In genomic region chr13:31538067-31539042, GRCh38 we compare ENCODE assay signal across 9 cellular contexts.
DNase-seq lines count a peak whose midpoint lies in the region; ATAC-seq and TF ChIP-seq lines count a peak whose summit lies in the region.
"Had no signal": no experiment of that assay in that cellular context is flagged by ENCODE, and none has a peak within 500 bp of the region (broad histone marks: within the 10 kb centered on the region; RNA-seq: fewer than 3 reads in every experiment).

No MANE protein-coding gene starts in this region.

- H3K9ac ChIP-seq in colonic mucosa (ENCODE audit: low read depth in 2 of 2, low read length in 2 of 2) (no peak overlapping the region), neural progenitor cell (no peak overlapping the region)

- H3F3A ChIP-seq in neural progenitor cell (ENCODE audit: low read depth) = no peaks in the 10 kb centered on the region

- H3K4me2 ChIP-seq in neural progenitor cell = no peak overlapping the region

- H3K27ac Mint-ChIP-seq in neural progenitor cell = no peak overlapping the region

- H3K4me1 Mint-ChIP-seq in neural progenitor cell = no peaks in the 10 kb centered on the region

- no peak overlapping the region for H3K4me3 ChIP-seq in colonic mucosa
- no peak overlapping the region for H3K4me3 ChIP-seq in neural progenitor cell
- H3K4me3 ChIP-seq: upper lobe of left lung had no signal

- ATAC-seq in GM18519 (IDR thresholded peaks at IDR 0.05; ENCODE audit: low FRiP score, unreplicated experiment) (no peak), GM21737 (IDR thresholded peaks at IDR 0.05; ENCODE audit: unreplicated experiment) (no peak), HG03354 (IDR thresholded peaks at IDR 0.05; ENCODE audit: poor library complexity, severe bottlenecking, unreplicated experiment) (no peak)

- H3K36me3 Mint-ChIP-seq in neural progenitor cell = no peaks in the 10 kb centered on the region

- TF ChIP-seq CTCF in colonic mucosa (IDR thresholded peaks at IDR 0.05) (peak; percentile 35), neural progenitor cell (IDR thresholded peaks at IDR 0.05) (peak; percentile 73)

- H3K9me3 ChIP-seq in colonic mucosa = no peaks in the 10 kb centered on the region
- H3K9me3 ChIP-seq in neural progenitor cell (ENCODE audit: low read depth) = no peaks in the 10 kb centered on the region
- H3K9me3 ChIP-seq: upper lobe of left lung had no signal

- H3K27me3 Mint-ChIP-seq in neural progenitor cell (ENCODE audit: insufficient read depth, low read depth) = no peaks in the 10 kb centered on the region

- H3K36me3 ChIP-seq in colonic mucosa (no peaks in the 10 kb centered on the region), neural progenitor cell (no peaks in the 10 kb centered on the region)
- H3K36me3 ChIP-seq: upper lobe of left lung had no signal

- no peak overlapping the region for H3K27ac ChIP-seq in colonic mucosa
- no peak overlapping the region for H3K27ac ChIP-seq in neural progenitor cell
- H3K27ac ChIP-seq: upper lobe of left lung had no signal

- no peaks in the 10 kb centered on the region for H3K27me3 ChIP-seq in colonic mucosa
- H3K27me3 ChIP-seq in neural progenitor cell = no peaks in the 10 kb centered on the region
- H3K27me3 ChIP-seq: upper lobe of left lung had no signal

- peak; percentile 12 for DNase-seq in GF-D8 (lab: John Stamatoyannopoulos, UW)
- peak; percentile 3 to 53 for DNase-seq in NCI-H526 (lab: John Stamatoyannopoulos, UW)
- DNase-seq in colonic mucosa = peak; percentile 25
- peak; percentile 59 for DNase-seq in neural progenitor cell (ENCODE audit: low spot score)
- no peak for DNase-seq in stimulated activated CD4-positive, alpha-beta T cell treated with anti-CD3 and anti-CD28 coated beads, Interleukin-2, amount 100 ng/mL, for 48 hours
- DNase-seq: upper lobe of left lung had no signal

- H3K9me3 Mint-ChIP-seq in neural progenitor cell = no peaks in the 10 kb centered on the region

- no peaks in the 10 kb centered on the region for H3K4me1 ChIP-seq in colonic mucosa
- H3K4me1 ChIP-seq in neural progenitor cell = no peaks in the 10 kb centered on the region
- H3K4me1 ChIP-seq: upper lobe of left lung had no signal

- intact Hi-C loops in colonic mucosa (cut with DNase I) = loop anchor here (5.0 kb wide), 1 partner anchor 204 kb away; no protein-coding TSS in a partner anchor

- no peak overlapping the region for H2AFZ ChIP-seq in neural progenitor cell (replicated peaks)

- H3K4me3 Mint-ChIP-seq in neural progenitor cell = no peak overlapping the region

- no peaks in the 10 kb centered on the region for H3K79me2 ChIP-seq in neural progenitor cell (ENCODE audit: low read depth)

- H4K20me1 ChIP-seq in neural progenitor cell (ENCODE audit: low read depth) = no peaks in the 10 kb centered on the region

Comparison
In these comparisons a context has a peak if more than half of its experiments do, and no peak if none do; other contexts are left out.
1. DNase-seq: peak in GF-D8 (single experiment), NCI-H526 (2 of 2), colonic mucosa (single experiment) and neural progenitor cell (single experiment); none in stimulated activated CD4-positive, alpha-beta T cell treated with anti-CD3 and anti-CD28 coated beads, Interleukin-2, amount 100 ng/mL, for 48 hours (0 of 2).